ENCODE assay signal across 31 cellular contexts in the genomic region with DNA sequence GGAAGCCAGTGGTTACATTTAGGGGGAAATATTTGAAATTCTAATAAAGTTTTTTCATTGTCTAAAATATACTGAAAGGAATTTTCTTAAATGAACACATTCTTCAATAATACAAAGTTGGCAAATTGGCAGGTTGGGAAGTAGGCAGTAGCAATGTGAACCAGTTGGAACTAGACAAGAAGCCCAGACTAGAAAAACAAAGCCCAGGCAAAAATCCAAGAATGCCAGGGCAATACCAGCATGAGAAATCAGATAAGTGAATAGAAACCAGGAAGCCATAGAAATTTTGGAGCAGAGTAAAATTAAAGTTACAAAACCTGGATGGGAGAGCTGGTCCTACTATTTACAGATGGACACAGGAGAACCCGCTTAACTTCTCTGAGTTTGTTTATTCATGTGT. TPM values are rescaled to one million over a fixed set of nuclear protein-coding genes. Genes with fewer than 3 reads are reported as not detected.
DNase-seq lines count a peak whose midpoint lies in the region; ATAC-seq and TF ChIP-seq lines count a peak whose summit lies in the region.
"Had no signal": no experiment of that assay in that cellular context is flagged by ENCODE, and none has a peak within 500 bp of the region (broad histone marks: within the 10 kb centered on the region; RNA-seq: fewer than 3 reads in every experiment).

No MANE protein-coding gene starts in this region.

- ATAC-seq in GM19467 (IDR thresholded peaks at IDR 0.05; ENCODE audit: unreplicated experiment), result no peak
- no peak for ATAC-seq in HG02678 (IDR thresholded peaks at IDR 0.05; ENCODE audit: unreplicated experiment)
- ATAC-seq: activated CD8-positive, alpha-beta memory T cell treated with anti-CD3 and anti-CD28 coated beads, Interleukin-2, amount 10 ng/mL, durations not matched to agents 7 days and 5 days; activated naive CD8-positive, alpha-beta T cell treated with anti-CD3 and anti-CD28 coated beads, Interleukin-2, amount 50 U/mL, for 24 hours; CD8-positive, alpha-beta T cell; gastrocnemius medialis; HCT116; K562; naive thymus-derived CD4-positive, alpha-beta T cell; right lobe of liver; stimulated activated naive CD8-positive, alpha-beta T cell treated with anti-CD3 and anti-CD28 coated beads, Interleukin-15, amount 100 ng/mL, for 72 hours; T-helper 17 cell had no signal

- no peaks in the 10 kb centered on the region for H3K36me3 ChIP-seq in MG63
- H3K36me3 ChIP-seq: BE2C, esophagus muscularis mucosa, gastrocnemius medialis, right lobe of liver, thoracic aorta had no signal

- no peak for TF ChIP-seq CTCF in fibroblast of the aortic adventitia (IDR thresholded peaks at IDR 0.05; ENCODE audit: insufficient read depth, low read length)

- H3K27me3 ChIP-seq in MG63, result no peaks in the 10 kb centered on the region
- H3K27me3 ChIP-seq: BE2C, esophagus muscularis mucosa, gastrocnemius medialis, right lobe of liver had no signal

- H3K9me3 ChIP-seq in MG63, result no peaks in the 10 kb centered on the region
- H3K9me3 ChIP-seq: BE2C, esophagus muscularis mucosa, gastrocnemius medialis, right lobe of liver, thoracic aorta had no signal

- DNase-seq in Daoy (ENCODE audit: low read depth), result peak; percentile 11
- peak; percentile 41 for DNase-seq in MG63
- DNase-seq in astrocyte of the hippocampus (ENCODE audit: low read depth, low spot score), result peak; percentile 26
- DNase-seq in fibroblast of the aortic adventitia (ENCODE audit: low read depth), result peak; percentile 47
- DNase-seq in cerebellar nuclear complex (lab: John Stamatoyannopoulos, UW), result no peak
- DNase-seq in NAMALWA (ENCODE audit: low spot score), result no peak
- DNase-seq: ACHN; activated CD4-positive, alpha-beta T cell treated with anti-CD3 and anti-CD28 coated beads, Interleukin-2, amount 50 U/mL, for 4 hours; activated CD8-positive, alpha-beta memory T cell treated with anti-CD3 and anti-CD28 coated beads, Interleukin-2, amount 10 ng/mL, durations not matched to agents 7 days and 5 days; activated gamma-delta T cell treated with Interleukin-2 at 50 U/mL for 16 hours; activated naive CD8-positive, alpha-beta T cell treated with anti-CD3 and anti-CD28 coated beads, Interleukin-2, amount 50 U/mL, for 24 hours; activated T-cell treated with anti-CD3 and anti-CD28 coated beads, Interleukin-2, amount 50 U/mL, for 48 hours; BE2C; CD8-positive, alpha-beta T cell; gastrocnemius medialis; kidney glomerular epithelial cell; midbrain; naive thymus-derived CD4-positive, alpha-beta T cell; NCI-H1436 treated with DMSO at 0.1 percent for 48 hours; NCI-H2107; right lobe of liver; stimulated activated CD8-positive, alpha-beta memory T cell treated with anti-CD3 and anti-CD28 coated beads, Interleukin-4, amount 100 ng/mL, for 48 hours; stimulated activated naive CD8-positive, alpha-beta T cell treated with anti-CD3 and anti-CD28 coated beads, Interleukin-15, amount 100 ng/mL, for 72 hours; T-helper 17 cell had no signal

- H3K4me3 ChIP-seq in MG63 (no peak overlapping the region), fibroblast of the aortic adventitia (ENCODE audit: low read depth, low read length) (no peak overlapping the region)
- H3K4me3 ChIP-seq: esophagus muscularis mucosa, gastrocnemius medialis, K562, right lobe of liver, SK-N-MC, thoracic aorta had no signal

RNA-seq across cellular contexts. Expression of a gene that starts 52.2 kb away (rescaled TPM):
- 24.7 and 33.2 TPM in 2 replicates for total RNA-seq in Daoy (2014; rRNA removed; shearing (Covaris generic))
- 6.2 and 7.9 TPM in 2 replicates for total RNA-seq in MG63 (2014; rRNA removed; shearing (Covaris generic); ENCODE audit: low replicate concordance)
- 34.6 and 101 TPM in 2 replicates for total RNA-seq in fibroblast of the aortic adventitia (ENCODE audit: low replicate concordance)
- total RNA-seq: activated CD8-positive, alpha-beta memory T cell treated with anti-CD3 and anti-CD28 coated beads, Interleukin-2, amount 10 ng/mL, durations not matched to agents 7 days and 5 days had no signal

Comparison
In these comparisons a context has a peak if more than half of its experiments do, and no peak if none do; other contexts are left out.
1. DNase-seq: peak in Daoy (single experiment), MG63 (single experiment), astrocyte of the hippocampus (single experiment) and fibroblast of the aortic adventitia (single experiment); none in cerebellar nuclear complex (0 of 2) and NAMALWA (single experiment).